In the genomic region with DNA sequence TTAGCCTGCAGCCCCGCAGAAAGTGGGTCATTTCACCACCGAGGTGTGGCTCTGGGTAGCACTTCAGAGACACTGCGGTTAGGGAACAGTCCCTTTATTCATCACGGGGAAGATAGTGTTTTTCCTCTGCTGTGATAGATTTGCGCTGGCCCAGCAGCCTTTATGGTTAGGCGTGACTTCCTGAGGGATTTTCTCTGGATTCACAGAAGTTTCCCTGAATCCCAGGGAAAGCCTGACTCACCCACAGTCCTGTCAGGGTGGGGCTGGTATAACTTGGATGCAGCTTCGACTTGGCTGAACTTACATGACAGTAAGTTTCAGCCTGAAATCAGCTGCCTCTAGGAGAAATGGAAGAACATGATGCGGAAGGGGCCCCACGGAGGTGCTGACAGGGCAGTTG, we compare ENCODE assay signal across 10 cellular contexts.
DNase-seq lines count a peak whose midpoint lies in the region; ATAC-seq, FAIRE-seq and TF ChIP-seq lines count a peak whose summit lies in the region.
"Had no signal": no experiment of that assay in that cellular context is flagged by ENCODE, and none has a peak within 500 bp of the region (broad histone marks: within the 10 kb centered on the region; RNA-seq: fewer than 3 reads in every experiment).

No MANE protein-coding gene starts in this region.

- no peak overlapping the region for H3K9ac ChIP-seq in PC-3 (ENCODE audit: low read length)

- H3K4me2 ChIP-seq in PC-3 (ENCODE audit: low read length) = no peak overlapping the region

- intact Hi-C loops in PC-3 (cut with micrococcal nuclease) = no loop called here

- POLR2A ChIA-PET in PC-3 (lab: Charles Lee; ENCODE audit: unreplicated experiment) = no interaction called here

- no peaks in the 10 kb centered on the region for H3K4me1 ChIP-seq in PC-3 (ENCODE audit: insufficient read depth, low read length)
- H3K4me1 ChIP-seq in mesodermal cell (ENCODE audit: control insufficient read depth, insufficient read depth, low read length, poor library complexity, severe bottlenecking) = peaks cover 14% of the 10 kb centered on the region
- H3K4me1 ChIP-seq in small intestine (ENCODE audit: control insufficient read depth in 2 of 2, insufficient read depth in 1 of 2, low read depth in 1 of 2, low read length in 1 of 2) = no peaks in the 10 kb centered on the region
- H3K4me1 ChIP-seq: breast epithelium had no signal

- FAIRE-seq in small intestine (lab: Jason Lieb, UNC) = no peak

- WGBS in mesodermal cell (ENCODE audit: insufficient coverage in 2 of 2), 2 experiments = 80 to 88% methylated on average over 5 to 9 of the region's 9 CpGs
- WGBS in small intestine, 3 donors = 77 to 80% (median 79%) methylated on average over 9 of the region's 9 CpGs

- CTCF ChIA-PET in PC-3 (lab: Charles Lee) = no interaction called here

- H2AFZ ChIP-seq in PC-3 (ENCODE audit: low read length) = no peak overlapping the region

- H3K27me3 ChIP-seq in PC-3 (ENCODE audit: low read length) (no peaks in the 10 kb centered on the region), small intestine (ENCODE audit: control insufficient read depth in 2 of 2, insufficient read depth in 2 of 2, low read length in 2 of 2) (no peaks in the 10 kb centered on the region)
- H3K27me3 ChIP-seq: breast epithelium had no signal

- BruUV-seq in PC-3 (replicated peaks; lab: Mats Ljungman, UMichigan) = no TSS peak

- ATAC-seq in PC-3 = peak; percentile 78

- H3F3A ChIP-seq in PC-3 (ENCODE audit: low read length, unreplicated experiment) = no peaks in the 10 kb centered on the region

- no peaks in the 10 kb centered on the region for H4K20me1 ChIP-seq in PC-3 (ENCODE audit: low read length)

- H3K9me3 ChIP-seq in PC-3 (ENCODE audit: low read length) (no peaks in the 10 kb centered on the region), mesodermal cell (ENCODE audit: control insufficient read depth, low read length) (no peaks in the 10 kb centered on the region), small intestine (ENCODE audit: control insufficient read depth, low read depth) (no peaks in the 10 kb centered on the region)
- H3K9me3 ChIP-seq: breast epithelium had no signal

- H3K4me3 ChIP-seq in PC-3 (ENCODE audit: low read length) (no peak overlapping the region), foreskin fibroblast (ENCODE audit: low read depth in 1 of 2, low read length in 2 of 2) (no peak overlapping the region), mesodermal cell (ENCODE audit: extremely low read depth, insufficient read depth, low read length, poor library complexity, severe bottlenecking) (no peak overlapping the region), small intestine (ENCODE audit: low read depth in 1 of 2, low read length in 2 of 2) (no peak overlapping the region)
- H3K4me3 ChIP-seq: breast epithelium had no signal

- H3K36me3 ChIP-seq in PC-3 (ENCODE audit: low read depth, low read length) = no peaks in the 10 kb centered on the region
- no peaks in the 10 kb centered on the region for H3K36me3 ChIP-seq in mesodermal cell (ENCODE audit: control insufficient read depth, insufficient read depth, low read length)
- H3K36me3 ChIP-seq in small intestine (ENCODE audit: control insufficient read depth in 2 of 2, insufficient read depth in 2 of 2, low read length in 2 of 2) = no peaks in the 10 kb centered on the region
- H3K36me3 ChIP-seq: breast epithelium had no signal

- no peaks in the 10 kb centered on the region for H3K79me2 ChIP-seq in PC-3 (ENCODE audit: low read length)

- DNase-seq in A172 (ENCODE audit: low spot score) (peak; percentile 72), PC-3 (peak; percentile 29), foreskin fibroblast (peak; percentile 27 to 70), amygdala (lab: John Stamatoyannopoulos, UW) (no peak), COLO668 (lab: John Stamatoyannopoulos, UW; ENCODE audit: unreplicated experiment) (no peak), small intestine (no peak), HT-29 (ENCODE audit: low spot score) (no peak)
- DNase-seq: ACHN had no signal

- no peak overlapping the region for H3K27ac ChIP-seq in PC-3 (ENCODE audit: low read length)
- H3K27ac ChIP-seq in mesodermal cell (ENCODE audit: low read depth, low read length, severe bottlenecking) = peak overlapping the region; percentile 2
- no peak overlapping the region for H3K27ac ChIP-seq in small intestine (ENCODE audit: low read depth in 1 of 2, low read length in 1 of 2)
- H3K27ac ChIP-seq: breast epithelium had no signal

- TF ChIP-seq CTCF in PC-3 (conservative IDR thresholded peaks at IDR 0.05; ENCODE audit: low read depth, low read length) (no peak), foreskin fibroblast (IDR thresholded peaks at IDR 0.05; ENCODE audit: low read depth, low read length) (no peak)

- H3K9me2 ChIP-seq in PC-3 (replicated peaks; ENCODE audit: low read length) = no peaks in the 10 kb centered on the region

Comparison
In these comparisons a context has a peak if more than half of its experiments do, and no peak if none do; other contexts are left out.
1. DNase-seq: peak in A172 (single experiment), PC-3 (single experiment) and foreskin fibroblast (2 of 2); none in amygdala (0 of 56), COLO668 (single experiment), small intestine (single experiment) and HT-29 (single experiment).